Comparison of ENCODE assay signal across 1 cellular context in genomic region chr17:5111402-5112204, GRCh38.
TF ChIP-seq lines count a peak whose summit lies in the region.

ZNF232 (minus strand) TSS chr17:5111878; CDS start chr17:5111822, 56 bp downstream.

TF ChIP-seq in K562, 482 proteins besides CTCF, POLR2A, EP300 and RAD21 (continued from another document):
- TF ChIP-seq CHD1 (IDR thresholded peaks at IDR 0.05; ENCODE audit: low read length) (no peak), ZC3H8 (IDR thresholded peaks at IDR 0.05) (no peak), PATZ1 (CRISPR knock-in tag; IDR thresholded peaks at IDR 0.05; ENCODE audit: borderline replicate concordance) (no peak), ZNF24 (IDR thresholded peaks at IDR 0.05) (no peak), TCF7 (IDR thresholded peaks at IDR 0.05; ENCODE audit: borderline replicate concordance) (no peak), ZNF696 (CRISPR knock-in tag; conservative IDR thresholded peaks at IDR 0.05) (no peak), BDP1 (IDR thresholded peaks at IDR 0.05; ENCODE audit: insufficient read depth, insufficient read length) (no peak), SMAD3 (CRISPR knock-in tag; conservative IDR thresholded peaks at IDR 0.05) (no peak), ZEB2 (IDR thresholded peaks at IDR 0.05) (0 out of 2 replicates have a peak, but pooled peaks have one; percentile 19), ASH1L (IDR thresholded peaks at IDR 0.05; ENCODE audit: borderline replicate concordance, low read depth, partially characterized antibody) (no peak), RNF219 (CRISPR knock-in tag; IDR thresholded peaks at IDR 0.05) (no peak), ZBTB8A (IDR thresholded peaks at IDR 0.05; ENCODE audit: partially characterized antibody) (no peak), GTF2E2 (tag; IDR thresholded peaks at IDR 0.05) (no peak), THRAP3 (IDR thresholded peaks at IDR 0.05; ENCODE audit: borderline replicate concordance) (no peak), SRSF3 (IDR thresholded peaks at IDR 0.05; ENCODE audit: insufficient read depth, low read length) (no peak), NR4A1 (CRISPR knock-in tag; IDR thresholded peaks at IDR 0.05) (no peak), NR4A1 (tag; IDR thresholded peaks at IDR 0.05) (no peak), CHD4 (IDR thresholded peaks at IDR 0.05; ENCODE audit: insufficient read depth, insufficient replicate concordance, low read depth, low read length, poor library complexity, severe bottlenecking) (no peak), ZNF436 (CRISPR knock-in tag; IDR thresholded peaks at IDR 0.05) (no peak), LEF1 (IDR thresholded peaks at IDR 0.05) (no peak), EHMT2 (IDR thresholded peaks at IDR 0.05) (no peak), HNRNPK (IDR thresholded peaks at IDR 0.05; ENCODE audit: low read depth, low read length, poor library complexity, severe bottlenecking) (no peak), ARID3A (IDR thresholded peaks at IDR 0.05; ENCODE audit: borderline replicate concordance, low read depth, low read length) (no peak), KLF6 (CRISPR knock-in tag; IDR thresholded peaks at IDR 0.05; ENCODE audit: borderline replicate concordance) (no peak), ZNF121 (CRISPR knock-in tag; conservative IDR thresholded peaks at IDR 0.05) (no peak), HNRNPH1 (optimal IDR thresholded peaks at IDR 0.05; ENCODE audit: low read depth, low read length) (no peak), ZNF174 (CRISPR knock-in tag; IDR thresholded peaks at IDR 0.05) (no peak), RBM39 (optimal IDR thresholded peaks at IDR 0.05; ENCODE audit: low read depth, low read length) (no peak), ZNF239 (CRISPR knock-in tag; IDR thresholded peaks at IDR 0.05) (no peak), ZFP36 (IDR thresholded peaks at IDR 0.05; ENCODE audit: low read depth, low read length, partially characterized antibody) (no peak), ZNF551 (CRISPR knock-in tag; IDR thresholded peaks at IDR 0.05) (no peak), MTA3 (IDR thresholded peaks at IDR 0.05; ENCODE audit: borderline replicate concordance) (peak; percentile 41; the same call in 1 of the 2 replicates), RBBP5 (IDR thresholded peaks at IDR 0.05; ENCODE audit: borderline replicate concordance, insufficient read depth, low read length, poor library complexity, severe bottlenecking) (peak; percentile 7), CBFA2T3 (IDR thresholded peaks at IDR 0.05) (no peak), MAFK (IDR thresholded peaks at IDR 0.05; ENCODE audit: low read length) (no peak), RUNX1 (IDR thresholded peaks at IDR 0.05; ENCODE audit: low read depth) (no peak), ZNF699 (CRISPR knock-in tag; IDR thresholded peaks at IDR 0.05; ENCODE audit: insufficient replicate concordance) (no peak), REST (CRISPR knock-in tag; IDR thresholded peaks at IDR 0.05; ENCODE audit: low read depth) (no peak), SMAD1 (IDR thresholded peaks at IDR 0.05; ENCODE audit: low read depth, low read length, partially characterized antibody) (no peak), KHSRP (IDR thresholded peaks at IDR 0.05) (no peak), HCFC1 (IDR thresholded peaks at IDR 0.05; ENCODE audit: low read depth, low read length) (peak; percentile 88), ZBTB11 (CRISPR knock-in tag; IDR thresholded peaks at IDR 0.05) (peak in 1 of 3 experiments; percentile 79; a peak in 2 of 6 replicates), HDAC6 (IDR thresholded peaks at IDR 0.05; ENCODE audit: low read depth, low read length) (no peak), HNRNPL (IDR thresholded peaks at IDR 0.05; ENCODE audit: low read depth, low read length) (peak; percentile 88; the same call in 1 of the 2 replicates), FOXK1 (CRISPR knock-in tag; IDR thresholded peaks at IDR 0.05; ENCODE audit: borderline replicate concordance) (no peak), ARID4B (CRISPR knock-in tag; IDR thresholded peaks at IDR 0.05) (no peak; the same call in 1 of the 2 replicates), PTTG1 (tag; IDR thresholded peaks at IDR 0.05; ENCODE audit: low read depth) (no peak), XRCC3 (IDR thresholded peaks at IDR 0.05) (no peak), TEAD2 (tag; IDR thresholded peaks at IDR 0.05) (no peak), PKNOX1 (IDR thresholded peaks at IDR 0.05) (no peak), TCF3 (CRISPR knock-in tag; IDR thresholded peaks at IDR 0.05) (no peak), CBX5 (IDR thresholded peaks at IDR 0.05; ENCODE audit: borderline replicate concordance, low read depth) (no peak), GTF2F1 (IDR thresholded peaks at IDR 0.05; ENCODE audit: low read depth, low read length) (0 out of 2 replicates have a peak, but pooled peaks have one; percentile 38), ZNF311 (CRISPR knock-in tag; IDR thresholded peaks at IDR 0.05) (no peak), ZNF408 (CRISPR knock-in tag; IDR thresholded peaks at IDR 0.05; ENCODE audit: low read depth) (no peak), ZKSCAN3 (CRISPR knock-in tag; IDR thresholded peaks at IDR 0.05) (no peak)
